ENCODE assay signal across 7 cellular contexts in the genomic region with DNA sequence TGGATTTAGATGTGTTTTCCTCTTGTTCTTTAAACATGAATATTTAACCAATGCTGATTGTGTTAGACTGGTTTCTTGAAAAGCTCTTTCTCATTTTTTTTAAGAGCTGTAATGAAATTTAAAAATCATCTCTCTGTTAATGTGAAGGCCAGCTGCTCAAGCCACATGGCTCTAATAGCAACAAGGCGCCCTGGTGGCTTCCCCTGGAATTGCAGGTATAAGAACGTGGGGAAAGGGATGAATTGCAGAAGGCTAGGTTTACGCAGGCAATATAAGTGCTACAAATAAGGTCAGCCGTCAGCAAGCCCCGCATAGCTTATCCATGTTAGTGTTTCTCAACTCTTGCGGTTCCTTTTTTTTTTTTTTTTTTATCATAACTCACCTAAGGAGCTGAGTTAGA.
DNase-seq lines count a peak whose midpoint lies in the region; ATAC-seq lines count a peak whose summit lies in the region.

No MANE protein-coding gene starts in this region.

- peak; percentile 67 for ATAC-seq in GM21723 (IDR thresholded peaks at IDR 0.05; ENCODE audit: unreplicated experiment)
- ATAC-seq in GM21390 (IDR thresholded peaks at IDR 0.05; ENCODE audit: unreplicated experiment) = no peak
- ATAC-seq in HG02938 (IDR thresholded peaks at IDR 0.05; ENCODE audit: unreplicated experiment) = no peak

- peak; percentile 18 for DNase-seq in ELR (ENCODE audit: low read depth)
- peak; percentile 35 for DNase-seq in RPMI8226
- DNase-seq in islet precursor cell = peak; percentile 64
- DNase-seq in NCI-H2107 (lab: John Stamatoyannopoulos, UW) = no peak
